8 cellular contexts compared by ENCODE assay signal in genomic region chr5:42950466-42951168, GRCh38.
DNase-seq lines count a peak whose midpoint lies in the region; ATAC-seq and TF ChIP-seq lines count a peak whose summit lies in the region.

No MANE protein-coding gene starts in this region.

- H3K9ac ChIP-seq in fibroblast of lung (ENCODE audit: insufficient read depth, low read length), result peak overlapping the region; percentile 73

- H3K4me2 ChIP-seq in OCI-LY7 (ENCODE audit: low read length) (peak overlapping the region; percentile 81), fibroblast of lung (ENCODE audit: extremely low read depth, insufficient read depth, low read length) (peak overlapping the region; percentile 78), osteoblast (ENCODE audit: insufficient read depth, low read length) (peak overlapping the region; percentile 90)

- no peaks in the 10 kb centered on the region for H3K9me2 ChIP-seq in OCI-LY7 (ENCODE audit: insufficient read depth, low read length)

- no peaks in the 10 kb centered on the region for H3K79me2 ChIP-seq in OCI-LY7 (ENCODE audit: insufficient read depth, low read depth, low read length)
- peaks cover 12% of the 10 kb centered on the region for H3K79me2 ChIP-seq in fibroblast of lung (ENCODE audit: control insufficient read depth, insufficient read depth, low read length)
- H3K79me2 ChIP-seq in osteoblast (ENCODE audit: insufficient read depth, low read length), result peaks cover 24% of the 10 kb centered on the region

- H4K20me1 ChIP-seq in OCI-LY7 (ENCODE audit: insufficient read depth, low read length) (no peaks in the 10 kb centered on the region), fibroblast of lung (ENCODE audit: control insufficient read depth, extremely low read depth, insufficient read depth, low read length) (no peaks in the 10 kb centered on the region), osteoblast (ENCODE audit: insufficient read depth, low read length) (no peaks in the 10 kb centered on the region)

- H3K27ac ChIP-seq in OCI-LY7 (ENCODE audit: low read depth, low read length, poor library complexity, severe bottlenecking) (no peak overlapping the region), fibroblast of lung (ENCODE audit: insufficient read depth, low read length) (peak overlapping the region; percentile 93), osteoblast (ENCODE audit: low read depth, low read length) (peak overlapping the region; percentile 91), tibial nerve (peak overlapping the region; percentile 82 to 96 (median 93))

- DNase-seq in AG09309 (ENCODE audit: low read depth) (peak; percentile 100), OCI-LY7 (ENCODE audit: low spot score) (peak; percentile 36), activated T-cell treated with anti-CD3 and anti-CD28 coated beads for 4 hours (peak; percentile 63), fibroblast of lung (ENCODE audit: low read depth in 2 of 2) (peak; percentile 100), osteoblast (ENCODE audit: insufficient read length, low spot score, missing footprints) (peak; percentile 96), tibial nerve (ENCODE audit: low spot score in 2 of 2) (peak; percentile 34 to 62)

- H2AFZ ChIP-seq in OCI-LY7 (ENCODE audit: low read length) (peak overlapping the region; percentile 87), fibroblast of lung (ENCODE audit: low read length) (peak overlapping the region; percentile 55), osteoblast (ENCODE audit: low read length) (peak overlapping the region; percentile 90)

- ATAC-seq in GM19025 (IDR thresholded peaks at IDR 0.05; ENCODE audit: low read depth, unreplicated experiment) (peak; percentile 33), HG03175 (IDR thresholded peaks at IDR 0.05; ENCODE audit: unreplicated experiment) (peak; percentile 31)

- CTCF ChIA-PET in OCI-LY7 (lab: Charles Lee; ENCODE audit: unreplicated experiment), result no interaction called here

- H3K4me1 ChIP-seq in OCI-LY7 (ENCODE audit: insufficient read depth, low read length, poor library complexity, severe bottlenecking), result peaks cover 28% of the 10 kb centered on the region
- H3K4me1 ChIP-seq in fibroblast of lung (ENCODE audit: control insufficient read depth, extremely low read depth, insufficient read depth, low read length), result peaks cover 9% of the 10 kb centered on the region
- H3K4me1 ChIP-seq in osteoblast (ENCODE audit: insufficient read depth, low read length), result peaks cover 15% of the 10 kb centered on the region
- peaks cover 0 to 52% (median 6%) of the 10 kb centered on the region in 4 donors for H3K4me1 ChIP-seq in tibial nerve

- no peaks in the 10 kb centered on the region for H3K9me3 ChIP-seq in OCI-LY7 (ENCODE audit: low read length)
- H3K9me3 ChIP-seq in fibroblast of lung (ENCODE audit: control insufficient read depth, insufficient read depth, low read depth, low read length), result no peaks in the 10 kb centered on the region
- peaks cover 7% of the 10 kb centered on the region for H3K9me3 ChIP-seq in osteoblast (ENCODE audit: low read depth, low read length)
- H3K9me3 ChIP-seq in tibial nerve, result peaks cover 0 to 22% (median 0%) of the 10 kb centered on the region in 4 donors

- H3K36me3 ChIP-seq in OCI-LY7 (ENCODE audit: insufficient read depth, low read length) (no peaks in the 10 kb centered on the region), fibroblast of lung (ENCODE audit: control insufficient read depth, insufficient read depth, low read length) (no peaks in the 10 kb centered on the region), osteoblast (ENCODE audit: insufficient read depth, low read length) (no peaks in the 10 kb centered on the region), tibial nerve (no peaks in the 10 kb centered on the region)

- TF ChIP-seq EP300 in tibial nerve (IDR thresholded peaks at IDR 0.05), result peak in 1 of 2 donors; percentile 78

- peak in 1 of 2 donors; percentile 28 for TF ChIP-seq POLR2A in tibial nerve (IDR thresholded peaks at IDR 0.05)

- POLR2A ChIA-PET in OCI-LY7 (lab: Charles Lee), result interaction anchor here (0.5 to 1.4 kb wide), 3 partner anchors 21 to 76 kb away, joined by 3 to 10 read pairs (median 5); no protein-coding TSS in a partner anchor

- intact Hi-C loops in OCI-LY7 (cut with micrococcal nuclease; ENCODE audit: unreplicated experiment), result loop anchor here (5.0 kb wide), 1 partner anchor 92 kb away; the partner anchor contains the start of gene ANXA2R

- BruUV-seq in OCI-LY7 (replicated peaks; lab: Mats Ljungman, UMichigan), result no TSS peak

- WGBS in tibial nerve, 2 donors, result 3 to 4% methylated on average over 21 to 31 of the region's 36 CpGs

- peak overlapping the region; percentile 51 for H3K4me3 ChIP-seq in AG09309 (ENCODE audit: control insufficient read depth, low read depth, low read length)
- peak overlapping the region; percentile 68 for H3K4me3 ChIP-seq in OCI-LY7 (ENCODE audit: low read depth, low read length, poor library complexity, severe bottlenecking)
- peak overlapping the region; percentile 30 to 70 (median 49) for H3K4me3 ChIP-seq in fibroblast of lung (replicated peaks in 1 of 4; ENCODE audit: control extremely low read depth in 1 of 4, insufficient read depth in 1 of 4, low read depth in 3 of 4, low read length in 4 of 4)
- peak overlapping the region; percentile 76 for H3K4me3 ChIP-seq in osteoblast (ENCODE audit: insufficient read depth, low read length)
- H3K4me3 ChIP-seq in tibial nerve, result peak overlapping the region; percentile 50 to 66 (median 60)

- no peaks in the 10 kb centered on the region for H3K27me3 ChIP-seq in fibroblast of lung (ENCODE audit: control insufficient read depth, insufficient read depth, low read length)
- no peaks in the 10 kb centered on the region for H3K27me3 ChIP-seq in osteoblast (ENCODE audit: insufficient read depth, low read length)
- H3K27me3 ChIP-seq in tibial nerve, result peaks cover 0 to 52% of the 10 kb centered on the region in 2 donors

- TF ChIP-seq CTCF in AG09309 (IDR thresholded peaks at IDR 0.05; ENCODE audit: control insufficient read depth, insufficient read depth, low read depth, low read length, missing control alignments) (no peak), OCI-LY7 (conservative IDR thresholded peaks at IDR 0.05; ENCODE audit: low read length) (no peak), fibroblast of lung (conservative IDR thresholded peaks at IDR 0.05 in 1 of 2, IDR thresholded peaks at IDR 0.05 in 1 of 2; ENCODE audit: low read depth in 1 of 2, low read length in 2 of 2) (no peak), osteoblast (IDR thresholded peaks at IDR 0.05; ENCODE audit: extremely low read depth, low read depth, low read length) (no peak), tibial nerve (IDR thresholded peaks at IDR 0.05) (no peak)

Comparison
In these comparisons a context has a peak if more than half of its experiments do, and no peak if none do; other contexts are left out.
1. DNase-seq: peak in every context shown above with its lines; median percentile 100 in AG09309; 100 in fibroblast of lung; 96 in osteoblast; 63 in activated T-cell treated with anti-CD3 and anti-CD28 coated beads for 4 hours; 48 in tibial nerve; 36 in OCI-LY7.